Comparison of ENCODE assay signal across 14 cellular contexts in genomic region chr13:110254751-110255553, GRCh38. TPM values are rescaled to one million over a fixed set of nuclear protein-coding genes. Genes with fewer than 3 reads are reported as not detected.
A peak's percentile ranks its signal among the peaks of the same experiment; 100 is the strongest.
DNase-seq lines count a peak whose midpoint lies in the region; ATAC-seq, FAIRE-seq and TF ChIP-seq lines count a peak whose summit lies in the region.
"Had no signal": no experiment of that assay in that cellular context is flagged by ENCODE, and none has a peak within 500 bp of the region (broad histone marks: within the 10 kb centered on the region; RNA-seq: fewer than 3 reads in every experiment).

No MANE protein-coding gene starts in this region.

- peak overlapping the region; percentile 38; the same call in 1 of the 2 replicates for H3K18ac ChIP-seq in H1 (ENCODE audit: extremely low read depth, low read length)

- H3K9me3 Mint-ChIP-seq in natural killer cell (no peaks in the 10 kb centered on the region), neural progenitor cell (peaks cover 4% of the 10 kb centered on the region)
- H3K9me3 Mint-ChIP-seq in natural killer cell treated with Interleukin-12 subunit alpha and Interleukin-12 subunit beta and Interleukin-15 and Interleukin-18, amount 100 ng/mL, for 72 hours, result no peaks in the 10 kb centered on the region

- no peaks in the 10 kb centered on the region for H3K23me2 ChIP-seq in H1 (ENCODE audit: low read depth, low read length)

- WGBS in H1 (ENCODE audit: extremely low coverage in 1 of 2, insufficient coverage in 1 of 2, insufficient read length in 1 of 2, insufficient replicate concordance in 2 of 2, low coverage in 1 of 2, low lambda C conversion rate in 2 of 2, missing lambda C conversion rate in 1 of 2), 2 experiments, result 79% methylated on average over 9 of the region's 9 CpGs; no CpG with 5 or more reads in 1 of the 2 experiments
- 71 to 77% methylated on average over 9 of the region's 9 CpGs for WGBS in aorta, 2 donors

- peaks cover 0 to 6% of the 10 kb centered on the region in 2 donors for H3K4me1 Mint-ChIP-seq in natural killer cell
- peaks cover 0 to 5% of the 10 kb centered on the region in 2 donors for H3K4me1 Mint-ChIP-seq in natural killer cell treated with Interleukin-12 subunit alpha and Interleukin-12 subunit beta and Interleukin-15 and Interleukin-18, amount 100 ng/mL, for 72 hours (ENCODE audit: low read depth in 2 of 2)
- H3K4me1 Mint-ChIP-seq in neural progenitor cell, result peaks cover 13% of the 10 kb centered on the region

- H3K23ac ChIP-seq in H1 (ENCODE audit: insufficient read length), result no peak overlapping the region

- no peak overlapping the region for H3K14ac ChIP-seq in H1 (ENCODE audit: insufficient read length)

- H3K9ac ChIP-seq in H1 (replicated peaks in 1 of 4; ENCODE audit: extremely low read depth in 1 of 4, low read depth in 3 of 4, low read length in 3 of 4) (no peak overlapping the region), neural progenitor cell (no peak overlapping the region)

- no peaks in the 10 kb centered on the region for H4K20me1 ChIP-seq in H1 (replicated peaks in 1 of 2; ENCODE audit: control insufficient read depth in 1 of 2, insufficient read depth in 2 of 2, low read length in 2 of 2)
- peaks cover 24% of the 10 kb centered on the region for H4K20me1 ChIP-seq in neural progenitor cell (ENCODE audit: low read depth)

- H3K56ac ChIP-seq in H1 (replicated peaks; ENCODE audit: insufficient read length, low read depth, low read length), result no peak overlapping the region

- H2AK5ac ChIP-seq in H1 (ENCODE audit: low read depth, low read length), result peak overlapping the region; percentile 86; the same call in 1 of the 2 replicates

- no peak overlapping the region for H3K27ac ChIP-seq in H1 (ENCODE audit: low read depth, low read length)
- no peak overlapping the region for H3K27ac ChIP-seq in neural progenitor cell
- H3K27ac ChIP-seq in aorta (ENCODE audit: low read depth in 1 of 2, low read length in 2 of 2), result peak overlapping the region; percentile 98 to 99

- H3K4me3 Mint-ChIP-seq in natural killer cell, result no peak overlapping the region
- H3K4me3 Mint-ChIP-seq in natural killer cell treated with Interleukin-12 subunit alpha and Interleukin-12 subunit beta and Interleukin-15 and Interleukin-18, amount 100 ng/mL, for 72 hours, result no peak overlapping the region
- H3K4me3 Mint-ChIP-seq in neural progenitor cell, result no peak overlapping the region

- H2BK120ac ChIP-seq in H1 (replicated peaks; ENCODE audit: low read depth, low read length), result no peak overlapping the region

- 0 out of 2 replicates have a peak overlapping the region, but pooled peaks have one; percentile 61 for H2BK20ac ChIP-seq in H1 (ENCODE audit: low read length)

- H3K4me2 ChIP-seq in H1 (ENCODE audit: insufficient read depth in 1 of 2, low read depth in 2 of 2, low read length in 2 of 2) (no peak overlapping the region), neural progenitor cell (no peak overlapping the region)

- TF ChIP-seq RAD21 in H1 (IDR thresholded peaks at IDR 0.05 in 1 of 2, conservative IDR thresholded peaks at IDR 0.05 in 1 of 2; ENCODE audit: low read depth in 2 of 2, low read length in 2 of 2), result no peak

- no peak for TF ChIP-seq POLR2A in H1 (IDR thresholded peaks at IDR 0.05; ENCODE audit: control extremely low read depth in 1 of 2, low read depth in 2 of 2, low read length in 2 of 2)

- H3K4ac ChIP-seq in H1 (replicated peaks; ENCODE audit: insufficient read length, low read depth, low read length), result no peak overlapping the region

- H3K27me3 Mint-ChIP-seq in natural killer cell (ENCODE audit: low read depth in 2 of 2) (peaks cover 12 to 18% of the 10 kb centered on the region in 2 donors), neural progenitor cell (ENCODE audit: insufficient read depth, low read depth) (peaks cover 4% of the 10 kb centered on the region)
- H3K27me3 Mint-ChIP-seq in natural killer cell treated with Interleukin-12 subunit alpha and Interleukin-12 subunit beta and Interleukin-15 and Interleukin-18, amount 100 ng/mL, for 72 hours, result peaks cover 4 to 9% of the 10 kb centered on the region in 2 donors

- H2BK15ac ChIP-seq in H1 (ENCODE audit: low read length), result peak overlapping the region; percentile 25; the same call in 1 of the 2 replicates

- no peaks in the 10 kb centered on the region; a peak in 1 of 7 replicates for H3K27me3 ChIP-seq in H1 (replicated peaks in 1 of 4; ENCODE audit: control insufficient read depth in 3 of 4, extremely low read depth in 1 of 4, insufficient read depth in 3 of 4, low read length in 3 of 4)
- H3K27me3 ChIP-seq in neural progenitor cell, result no peaks in the 10 kb centered on the region
- H3K27me3 ChIP-seq in aorta (ENCODE audit: control insufficient read depth in 1 of 2, insufficient read depth in 2 of 2, low read length in 1 of 2), result no peaks in the 10 kb centered on the region

- H3K27ac Mint-ChIP-seq in natural killer cell (peak overlapping the region; percentile 16 to 83), neural progenitor cell (peak overlapping the region; percentile 31)
- H3K27ac Mint-ChIP-seq in natural killer cell treated with Interleukin-12 subunit alpha and Interleukin-12 subunit beta and Interleukin-15 and Interleukin-18, amount 100 ng/mL, for 72 hours, result peak overlapping the region in 1 of 2 donors; percentile 77

- no peak for FAIRE-seq in H1 (lab: Jason Lieb, UNC)
- FAIRE-seq in frontal cortex (lab: Jason Lieb, UNC), result no peak
- FAIRE-seq: GM19239 had no signal

- no peak for DNase-seq in natural killer cell
- no peak for DNase-seq in natural killer cell treated with Interleukin-12 subunit alpha and Interleukin-12 subunit beta and Interleukin-15 and Interleukin-18, amount 100 ng/mL, for 72 hours (ENCODE audit: low spot score)
- peak in 1 of 2 experiments; percentile 50 for DNase-seq in H1 (ENCODE audit: low read depth in 1 of 2, low spot score in 2 of 2)
- DNase-seq in neural progenitor cell (ENCODE audit: low spot score), result no peak
- DNase-seq in aorta, result no peak
- DNase-seq in NCI-H128 (lab: John Stamatoyannopoulos, UW; ENCODE audit: unreplicated experiment), result no peak
- no peak for DNase-seq in frontal cortex (ENCODE audit: low spot score in 2 of 2)
- DNase-seq: amygdala; kidney glomerular epithelial cell; NCI-H524 treated with DMSO at 0.1 percent for 48 hours; stimulated activated CD8-positive, alpha-beta memory T cell treated with anti-CD3 and anti-CD28 coated beads, Interleukin-4, amount 100 ng/mL, for 48 hours had no signal

- intact Hi-C loops in natural killer cell (cut with micrococcal nuclease) (no loop called here), aorta (cut with DNase I) (no loop called here)

- TF ChIP-seq CTCF in natural killer cell (IDR thresholded peaks at IDR 0.05) (no peak), H1 (IDR thresholded peaks at IDR 0.05; ENCODE audit: control extremely low read depth in 1 of 3, insufficient read depth in 1 of 3, low read depth in 1 of 3, low read length in 3 of 3) (no peak), neural progenitor cell (IDR thresholded peaks at IDR 0.05) (no peak)

- H3K79me2 ChIP-seq in H1 (ENCODE audit: control insufficient read depth in 1 of 2, insufficient read depth in 2 of 2, low read length in 2 of 2), result no peaks in the 10 kb centered on the region
- no peaks in the 10 kb centered on the region for H3K79me2 ChIP-seq in neural progenitor cell (ENCODE audit: low read depth)

- H3K9me3 ChIP-seq in H1 (ENCODE audit: insufficient read depth in 2 of 2, low read depth in 1 of 2, low read length in 1 of 2), result no peaks in the 10 kb centered on the region
- H3K9me3 ChIP-seq in neural progenitor cell (ENCODE audit: low read depth), result no peaks in the 10 kb centered on the region
- no peaks in the 10 kb centered on the region for H3K9me3 ChIP-seq in aorta (ENCODE audit: control insufficient read depth, low read length)

- peak overlapping the region; percentile 62; the same call in 1 of the 2 replicates for H2BK12ac ChIP-seq in H1 (ENCODE audit: low read depth, low read length)

- ATAC-seq in natural killer cell (no peak), aorta (ENCODE audit: low FRiP score) (no peak), HG03460 (IDR thresholded peaks at IDR 0.05; ENCODE audit: unreplicated experiment) (no peak)
- no peak for ATAC-seq in natural killer cell treated with Interleukin-12 subunit alpha and Interleukin-12 subunit beta and Interleukin-15 and Interleukin-18, amount 100 ng/mL, for 72 hours

- H3K4me1 ChIP-seq in H1 (replicated peaks in 1 of 4; ENCODE audit: control insufficient read depth in 3 of 4, insufficient read depth in 4 of 4, low read length in 3 of 4) (no peaks in the 10 kb centered on the region; a peak in 1 of 7 replicates), neural progenitor cell (no peaks in the 10 kb centered on the region), aorta (ENCODE audit: control insufficient read depth in 1 of 2, insufficient read depth in 2 of 2, low read length in 2 of 2) (peaks cover 0 to 6% of the 10 kb centered on the region in 2 donors)

- H3K36me3 ChIP-seq in H1 (ENCODE audit: control insufficient read depth in 2 of 4, insufficient read depth in 4 of 4, low read length in 3 of 4) (no peaks in the 10 kb centered on the region), neural progenitor cell (no peaks in the 10 kb centered on the region), aorta (ENCODE audit: control insufficient read depth in 1 of 2, insufficient read depth in 2 of 2, low read length in 1 of 2) (no peaks in the 10 kb centered on the region)

- POLR2A ChIA-PET in H1 (lab: Charles Lee; ENCODE audit: partially characterized antibody), result no interaction called here

- H3K36me3 Mint-ChIP-seq in natural killer cell, result no peaks in the 10 kb centered on the region
- no peaks in the 10 kb centered on the region for H3K36me3 Mint-ChIP-seq in natural killer cell treated with Interleukin-12 subunit alpha and Interleukin-12 subunit beta and Interleukin-15 and Interleukin-18, amount 100 ng/mL, for 72 hours
- peaks cover 9% of the 10 kb centered on the region for H3K36me3 Mint-ChIP-seq in neural progenitor cell

- H3K79me1 ChIP-seq in H1 (ENCODE audit: low read depth, low read length), result no peaks in the 10 kb centered on the region; the same call in 1 of the 2 replicates

- no peak for TF ChIP-seq EP300 in H1 (IDR thresholded peaks at IDR 0.05; ENCODE audit: borderline replicate concordance in 1 of 2, low read depth in 2 of 2, low read length in 2 of 2)

- no peak overlapping the region for H4K5ac ChIP-seq in H1 (ENCODE audit: insufficient read length, low read depth, low read length)

- H3F3A ChIP-seq in neural progenitor cell (ENCODE audit: low read depth), result peaks cover 12% of the 10 kb centered on the region

- H4K8ac ChIP-seq in H1 (ENCODE audit: extremely low read depth, insufficient read depth, low read length), result no peak overlapping the region

- no peak overlapping the region for H3K4me3 ChIP-seq in H1 (ENCODE audit: extremely low read depth in 1 of 4, insufficient read depth in 2 of 4, low read depth in 3 of 4, low read length in 4 of 4)
- no peak overlapping the region for H3K4me3 ChIP-seq in neural progenitor cell
- H3K4me3 ChIP-seq in aorta (ENCODE audit: low read length in 2 of 2), result no peak overlapping the region

- CTCF ChIA-PET in H1 (lab: Charles Lee; ENCODE audit: partially characterized antibody), result interaction anchor here (1.0 to 1.4 kb wide), 2 partner anchors 9 to 11 kb away, joined by 3 to 4 read pairs; no protein-coding TSS in a partner anchor

- H4K91ac ChIP-seq in H1 (replicated peaks; ENCODE audit: insufficient read length, low read length), result no peak overlapping the region

- no peak overlapping the region for H2AFZ ChIP-seq in H1 (ENCODE audit: low read length)
- H2AFZ ChIP-seq in neural progenitor cell (replicated peaks), result no peak overlapping the region

- H2BK5ac ChIP-seq in H1 (ENCODE audit: low read depth, low read length), result 0 out of 2 replicates have a peak overlapping the region, but pooled peaks have one; percentile 35

RNA-seq across cellular contexts. Expression of gene COL4A1, which starts 52.0 kb away (rescaled TPM):
- total RNA-seq in natural killer cell (not detected), neural progenitor cell (ENCODE audit: low replicate concordance) (105 and 120 TPM in 2 replicates), aorta (100 to 1,000 TPM; 564 to 910 TPM), frontal cortex (65.2 TPM)
- not detected for total RNA-seq in natural killer cell treated with Interleukin-12 subunit alpha and Interleukin-12 subunit beta and Interleukin-15 and Interleukin-18, amount 100 ng/mL, for 72 hours
- total RNA-seq in H1 (2021; fragmentation: NEBNext Ultra II Directional; extraction: Animal tissue kit (Norgen Biotek cat#: 25700)), result 82.0 and 91.0 TPM in 2 replicates
- polyA plus RNA-seq in H1 (2011; rRNA removed) (30.7 and 31.7 TPM in 2 replicates), aorta (100 to 1,000 TPM in 1 of 2 donors, 10 to 100 TPM in 1; 73.3 to 379 TPM)
- 31.3 TPM for polyA plus RNA-seq in H1 (2011; cell fraction: cytosol; rRNA removed)
- polyA plus RNA-seq in H1 (2011; cell fraction: nucleus; rRNA removed), result 69.4 TPM
- polyA plus RNA-seq in H1 (2012, experiment 1 of 2), result 39.8 to 46.7 TPM (median 43.8 TPM) in 4 replicates
- polyA plus RNA-seq in H1 (2012, experiment 2 of 2), result 17.1 TPM
- 88.0 TPM for polyA plus RNA-seq in H1 (2013, experiment 1 of 2)
- polyA plus RNA-seq in H1 (2013, experiment 2 of 2), result 83.1 TPM
- polyA minus RNA-seq in H1 (2011; rRNA and poly(A)+ RNA removed), result 46.9 and 65.9 TPM in 2 replicates
- polyA minus RNA-seq in H1 (2011; cell fraction: cytosol; rRNA and poly(A)+ RNA removed), result 44.9 TPM
- polyA minus RNA-seq in H1 (2011; cell fraction: nucleus; rRNA and poly(A)+ RNA removed), result 51.4 TPM
- total RNA-seq: activated CD8-positive, alpha-beta memory T cell treated with anti-CD3 and anti-CD28 coated beads for 36 hours had no signal

RNA-seq across cellular contexts. Expression of gene COL4A2, which starts 52.1 kb away (rescaled TPM):
- total RNA-seq in natural killer cell (not detected), neural progenitor cell (ENCODE audit: low replicate concordance) (73.6 and 139 TPM in 2 replicates), aorta (1,000 to 10,000 TPM in 1 of 2 donors, 100 to 1,000 TPM in 1; 693 to 1,110 TPM), frontal cortex (47.3 TPM)
- not detected for total RNA-seq in natural killer cell treated with Interleukin-12 subunit alpha and Interleukin-12 subunit beta and Interleukin-15 and Interleukin-18, amount 100 ng/mL, for 72 hours
- 77.0 and 80.4 TPM in 2 replicates for total RNA-seq in H1 (2021; fragmentation: NEBNext Ultra II Directional; extraction: Animal tissue kit (Norgen Biotek cat#: 25700))
- polyA plus RNA-seq in H1 (2011; rRNA removed) (87.3 and 133 TPM in 2 replicates), aorta (100 to 1,000 TPM; 117 to 670 TPM)
- polyA plus RNA-seq in H1 (2011; cell fraction: cytosol; rRNA removed), result 64.4 TPM
- 260 TPM for polyA plus RNA-seq in H1 (2011; cell fraction: nucleus; rRNA removed)
- polyA plus RNA-seq in H1 (2012, experiment 1 of 2), result 45.6 to 82.2 TPM (median 69.4 TPM) in 4 replicates
- polyA plus RNA-seq in H1 (2012, experiment 2 of 2), result 40.9 TPM
- polyA plus RNA-seq in H1 (2013, experiment 1 of 2), result 143 TPM
- 123 TPM for polyA plus RNA-seq in H1 (2013, experiment 2 of 2)
- polyA minus RNA-seq in H1 (2011; rRNA and poly(A)+ RNA removed), result 69.1 and 74.8 TPM in 2 replicates
- 78.9 TPM for polyA minus RNA-seq in H1 (2011; cell fraction: cytosol; rRNA and poly(A)+ RNA removed)
- 109 TPM for polyA minus RNA-seq in H1 (2011; cell fraction: nucleus; rRNA and poly(A)+ RNA removed)
- total RNA-seq: activated CD8-positive, alpha-beta memory T cell treated with anti-CD3 and anti-CD28 coated beads for 36 hours had no signal

Comparison
In these comparisons a context has a peak if more than half of its experiments do, and no peak if none do; other contexts are left out.
1. H3K27ac ChIP-seq: peak in aorta (2 of 2); none in H1 (single experiment) and neural progenitor cell (single experiment).
2. RNA of gene COL4A1, which starts 52.0 kb away (total RNA-seq): 564 to 910 TPM in aorta, 105 to 120 TPM in neural progenitor cell, 82.0 to 91.0 TPM in H1 and 65.2 TPM in frontal cortex (single experiment); not detected in natural killer cell and not detected in natural killer cell treated with Interleukin-12 subunit alpha and Interleukin-12 subunit beta and Interleukin-15 and Interleukin-18, amount 100 ng/mL, for 72 hours; every median in the first group is over 10 times any median in the second.
3. RNA of gene COL4A2, which starts 52.1 kb away (total RNA-seq): 693 to 1,110 TPM in aorta, 77.0 to 80.4 TPM in H1, 73.6 to 139 TPM in neural progenitor cell and 47.3 TPM in frontal cortex (single experiment); not detected in natural killer cell and not detected in natural killer cell treated with Interleukin-12 subunit alpha and Interleukin-12 subunit beta and Interleukin-15 and Interleukin-18, amount 100 ng/mL, for 72 hours; every median in the first group is over 10 times any median in the second.